ENCODE assay signal across 2 cellular contexts in the genomic region with DNA sequence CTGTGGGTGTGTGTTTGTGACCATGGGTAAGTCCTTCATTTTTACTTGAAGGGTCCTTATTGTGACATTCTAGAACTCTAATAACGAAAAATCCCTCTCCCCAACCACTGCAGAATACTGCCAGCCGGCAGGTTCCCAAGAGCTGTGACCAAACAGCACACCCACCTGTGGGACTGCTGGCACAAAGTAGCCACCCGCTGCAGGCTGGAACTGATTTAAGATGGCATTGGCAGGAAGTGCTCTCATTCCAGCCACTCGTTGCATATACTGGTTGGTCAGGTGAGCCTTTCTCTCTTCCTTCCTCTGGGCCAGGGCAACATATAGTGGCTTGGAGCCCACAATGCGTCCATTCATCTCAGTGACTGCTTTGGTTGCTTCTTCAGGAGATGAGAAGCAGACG.
TF ChIP-seq lines count a peak whose summit lies in the region.

No MANE protein-coding gene starts in this region.

TF ChIP-seq in GM12878, 131 proteins besides CTCF, POLR2A, EP300 and RAD21:
- TF ChIP-seq POLR2AphosphoS5 (IDR thresholded peaks at IDR 0.05; ENCODE audit: low read length) (peak; percentile 53; the same call in 1 of the 2 replicates), RAD51 (IDR thresholded peaks at IDR 0.05) (no peak), MYC (IDR thresholded peaks at IDR 0.05; ENCODE audit: insufficient read depth, insufficient read length, insufficient replicate concordance, low read length, severe bottlenecking) (no peak)

TF ChIP-seq in endothelial cell of umbilical vein, 7 proteins besides CTCF, POLR2A, EP300 and RAD21 (continued from another document):
- TF ChIP-seq GATA2 (IDR thresholded peaks at IDR 0.05; ENCODE audit: insufficient read depth, insufficient read length, low read depth, low read length) (no peak), EZH2 (IDR thresholded peaks at IDR 0.05; ENCODE audit: borderline replicate concordance, low read depth, low read length, severe bottlenecking) (no peak), FOS (IDR thresholded peaks at IDR 0.05; ENCODE audit: borderline replicate concordance, insufficient read depth, low read length) (no peak), JUN (IDR thresholded peaks at IDR 0.05; ENCODE audit: borderline replicate concordance, insufficient read depth, insufficient read length, low read depth) (no peak)
- TF ChIP-seq, protein P1, sequence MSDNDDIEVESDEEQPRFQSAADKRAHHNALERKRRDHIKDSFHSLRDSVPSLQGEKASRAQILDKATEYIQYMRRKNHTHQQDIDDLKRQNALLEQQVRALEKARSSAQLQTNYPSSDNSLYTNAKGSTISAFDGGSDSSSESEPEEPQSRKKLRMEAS (IDR thresholded peaks at IDR 0.05; ENCODE audit: insufficient read depth, insufficient read length): no peak
TF ChIP-seq in endothelial cell of umbilical vein: peak in this region for 0.
